Comparison of ENCODE assay signal across 18 cellular contexts in genomic region chr1:43556772-43557171, GRCh38. TPM values are rescaled to one million over a fixed set of nuclear protein-coding genes. Genes with fewer than 3 reads are reported as not detected.
A peak's percentile ranks its signal among the peaks of the same experiment; 100 is the strongest.
DNase-seq lines count a peak whose midpoint lies in the region; ATAC-seq, FAIRE-seq and TF ChIP-seq lines count a peak whose summit lies in the region.
"Had no signal": no experiment of that assay in that cellular context is flagged by ENCODE, and none has a peak within 500 bp of the region (broad histone marks: within the 10 kb centered on the region; RNA-seq: fewer than 3 reads in every experiment).

No MANE protein-coding gene starts in this region.

- H4K20me1 ChIP-seq in PC-9 (ENCODE audit: insufficient read depth) = no peaks in the 10 kb centered on the region
- H4K20me1 ChIP-seq: BLaER1 treated with 17β-estradiol and CSF1 and Interleukin-3, amounts not matched to agents 10 nM and 100 nM had no signal

- H3K27ac ChIP-seq in PC-9 = peak overlapping the region; percentile 57
- no peak overlapping the region for H3K27ac ChIP-seq in duodenal mucosa (ENCODE audit: low read depth, low read length)
- H3K27ac ChIP-seq in mucosa of rectum (ENCODE audit: low read depth in 2 of 2, low read length in 2 of 2) = peak overlapping the region; percentile 83 to 93
- peak overlapping the region; percentile 20 for H3K27ac ChIP-seq in suprapubic skin
- no peak overlapping the region for H3K27ac ChIP-seq in A673 (ENCODE audit: low read depth, low read length, poor library complexity, severe bottlenecking)
- H3K27ac ChIP-seq: BLaER1 treated with 17β-estradiol and CSF1 and Interleukin-3, amounts not matched to agents 10 nM and 100 nM; GM23248 had no signal

- H3K9ac ChIP-seq in duodenal mucosa (ENCODE audit: low read depth in 1 of 2, low read length in 2 of 2) = peak overlapping the region; percentile 9 to 38
- H3K9ac ChIP-seq in mucosa of rectum (ENCODE audit: low read depth in 1 of 2, low read length in 2 of 2) = peak overlapping the region in 1 of 2 donors; percentile 54
- H3K9ac ChIP-seq: BLaER1 treated with 17β-estradiol and CSF1 and Interleukin-3, amounts not matched to agents 10 nM and 100 nM; GM23248 had no signal

- peak overlapping the region; percentile 37 for H3K4me2 ChIP-seq in PC-9
- H3K4me2 ChIP-seq: BLaER1 treated with 17β-estradiol and CSF1 and Interleukin-3, amounts not matched to agents 10 nM and 100 nM had no signal

- DNase-seq in PC-9 (peak; percentile 50 to 52), suprapubic skin (ENCODE audit: low spot score in 2 of 2) (no peak), urothelium cell line (ENCODE audit: low spot score) (no peak), GM12892 (ENCODE audit: insufficient read length) (no peak), sciatic nerve (ENCODE audit: low spot score) (no peak), A673 (ENCODE audit: low spot score) (no peak)
- DNase-seq: DMS79 treated with DMSO at 0.1 percent for 48 hours, GM23248, NCI-H1417 treated with DMSO at 0.1 percent for 48 hours, NCI-H2029, NCI-H2171, NCI-H446 treated with DMSO at 0.1 percent for 48 hours, OCI-M1 had no signal

- WGBS in suprapubic skin = 73% methylated on average over 6 of the region's 6 CpGs

- H3K79me2 ChIP-seq in PC-9 (ENCODE audit: low read depth) = peaks cover 57% of the 10 kb centered on the region

- H2AFZ ChIP-seq in PC-9 = no peak overlapping the region
- H2AFZ ChIP-seq: GM23248 had no signal

- CTCF ChIA-PET in PC-9 (lab: Charles Lee) (no interaction called here), A673 (lab: Charles Lee) (no interaction called here)

- peaks cover 33% of the 10 kb centered on the region for H3F3A ChIP-seq in PC-9 (ENCODE audit: insufficient read depth, low read depth)

- POLR2A ChIA-PET in PC-9 (lab: Charles Lee; ENCODE audit: unreplicated experiment) = no interaction called here
- POLR2A ChIA-PET in A673 (lab: Charles Lee; ENCODE audit: low non-redundant PET) = no interaction called here

- FAIRE-seq in urothelium cell line (lab: Jason Lieb, UNC) = no peak
- no peak for FAIRE-seq in GM12892 (lab: Jason Lieb, UNC)
- FAIRE-seq: GM18507 had no signal

- TSS peak; percentile 16 for BruUV-seq in PC-9 (replicated peaks; lab: Mats Ljungman, UMichigan)
- no TSS peak for BruUV-seq in A673 (replicated peaks; lab: Mats Ljungman, UMichigan)

- no peak for TF ChIP-seq EP300 in suprapubic skin (IDR thresholded peaks at IDR 0.05)

- TF ChIP-seq CTCF in PC-9 (conservative IDR thresholded peaks at IDR 0.05) (no peak), suprapubic skin (IDR thresholded peaks at IDR 0.05) (no peak), A673 (conservative IDR thresholded peaks at IDR 0.05; ENCODE audit: low read depth, low read length) (no peak)

- H3K27me3 ChIP-seq in PC-9 (ENCODE audit: insufficient read depth, low read depth) (no peaks in the 10 kb centered on the region), duodenal mucosa (ENCODE audit: control insufficient read depth in 1 of 2, insufficient read depth in 2 of 2, low read length in 2 of 2) (peaks cover 0 to 3% of the 10 kb centered on the region in 2 donors), mucosa of rectum (ENCODE audit: control insufficient read depth in 2 of 2, insufficient read depth in 2 of 2, low read length in 2 of 2) (no peaks in the 10 kb centered on the region), suprapubic skin (no peaks in the 10 kb centered on the region), A673 (replicated peaks; ENCODE audit: insufficient read depth, low read depth, low read length, poor library complexity) (no peaks in the 10 kb centered on the region)
- H3K27me3 ChIP-seq: BLaER1 treated with 17β-estradiol and CSF1 and Interleukin-3, amounts not matched to agents 10 nM and 100 nM had no signal

- TF ChIP-seq POLR2A in suprapubic skin (IDR thresholded peaks at IDR 0.05) (no peak), GM12892 (IDR thresholded peaks at IDR 0.05; ENCODE audit: low read depth, low read length) (no peak)

- no peak for ATAC-seq in sciatic nerve
- ATAC-seq: HCT116 had no signal

- H3K4me1 ChIP-seq in PC-9 (replicated peaks; ENCODE audit: insufficient read depth) (peaks cover 59% of the 10 kb centered on the region), duodenal mucosa (ENCODE audit: control insufficient read depth in 1 of 2, insufficient read depth in 2 of 2, low read length in 2 of 2) (peaks cover 49 to 50% of the 10 kb centered on the region in 2 donors), mucosa of rectum (ENCODE audit: control insufficient read depth in 2 of 2, insufficient read depth in 2 of 2, low read length in 2 of 2) (peaks cover 45 to 52% of the 10 kb centered on the region in 2 donors), suprapubic skin (peaks cover 52% of the 10 kb centered on the region), A673 (ENCODE audit: insufficient read depth, low read length, poor library complexity, severe bottlenecking) (no peaks in the 10 kb centered on the region)

- no peaks in the 10 kb centered on the region for H3K9me2 ChIP-seq in PC-9 (ENCODE audit: insufficient read depth)

- H3K9me3 ChIP-seq in PC-9 (ENCODE audit: insufficient read depth, low read depth) = no peaks in the 10 kb centered on the region
- no peaks in the 10 kb centered on the region for H3K9me3 ChIP-seq in duodenal mucosa (ENCODE audit: control insufficient read depth in 1 of 2, low read length in 2 of 2)
- H3K9me3 ChIP-seq in mucosa of rectum (ENCODE audit: control insufficient read depth in 2 of 2, low read length in 2 of 2) = no peaks in the 10 kb centered on the region
- no peaks in the 10 kb centered on the region for H3K9me3 ChIP-seq in suprapubic skin
- H3K9me3 ChIP-seq in A673 (ENCODE audit: low read depth, low read length, poor library complexity, severe bottlenecking) = no peaks in the 10 kb centered on the region
- H3K9me3 ChIP-seq: BLaER1 treated with 17β-estradiol and CSF1 and Interleukin-3, amounts not matched to agents 10 nM and 100 nM had no signal

- H3K36me3 ChIP-seq in PC-9 (ENCODE audit: low read depth) = peaks cover 20% of the 10 kb centered on the region
- H3K36me3 ChIP-seq in duodenal mucosa (ENCODE audit: control insufficient read depth in 1 of 2, insufficient read depth in 2 of 2, low read length in 2 of 2) = peaks cover 15 to 53% of the 10 kb centered on the region in 2 donors
- H3K36me3 ChIP-seq in mucosa of rectum (ENCODE audit: control insufficient read depth in 2 of 2, insufficient read depth in 2 of 2, low read length in 2 of 2) = peaks cover 20 to 40% of the 10 kb centered on the region in 2 donors
- peaks cover 19% of the 10 kb centered on the region for H3K36me3 ChIP-seq in suprapubic skin
- peaks cover 24% of the 10 kb centered on the region for H3K36me3 ChIP-seq in A673 (ENCODE audit: insufficient read depth, low read length, poor library complexity, severe bottlenecking)

- intact Hi-C loops in PC-9 (cut with micrococcal nuclease; ENCODE audit: unreplicated experiment) = loop anchor here (1.0 to 10.0 kb wide), 3 partner anchors 19 to 278 kb away; no protein-coding TSS in a partner anchor
- intact Hi-C loops in sciatic nerve (cut with DNase I) = no loop called here
- intact Hi-C loops in A673 (cut with micrococcal nuclease; ENCODE audit: unreplicated experiment) = no loop called here

- H3K4me3 ChIP-seq in PC-9 (no peak overlapping the region), duodenal mucosa (ENCODE audit: low read depth in 1 of 2, low read length in 2 of 2) (no peak overlapping the region), mucosa of rectum (ENCODE audit: low read length in 2 of 2) (no peak overlapping the region), suprapubic skin (no peak overlapping the region), A673 (ENCODE audit: low read depth, low read length, poor library complexity, severe bottlenecking) (no peak overlapping the region)
- H3K4me3 ChIP-seq: BLaER1 treated with 17β-estradiol and CSF1 and Interleukin-3, amounts not matched to agents 10 nM and 100 nM; GM23248 had no signal

RNA-seq across cellular contexts. Expression of gene PTPRF, which starts 26.1 kb away (rescaled TPM):
- total RNA-seq in PC-9 (2021) = 359 and 439 TPM in 2 replicates
- 100 to 1,000 TPM; 209 to 373 (median 289) TPM for total RNA-seq in suprapubic skin
- polyA plus RNA-seq in GM12892 (2012; ENCODE audit: missing spikeins) = 1.3 TPM
- 180 TPM for total RNA-seq in sciatic nerve
- 110 and 118 TPM in 2 replicates for total RNA-seq in A673 (2021)

Comparison
In these comparisons a context has a peak if more than half of its experiments do, and no peak if none do; other contexts are left out.
1. DNase-seq: peak in PC-9 (2 of 2); none in suprapubic skin (0 of 2), urothelium cell line (single experiment), GM12892 (single experiment), sciatic nerve (single experiment) and A673 (single experiment).
2. H3K27ac ChIP-seq: peak in PC-9 (single experiment), mucosa of rectum (2 of 2) and suprapubic skin (single experiment); none in duodenal mucosa (single experiment) and A673 (single experiment).